In genomic region chr10:24619291-24619993, GRCh38 we compare ENCODE assay signal across 8 cellular contexts.
A peak's percentile ranks its signal among the peaks of the same experiment; 100 is the strongest.
DNase-seq lines count a peak whose midpoint lies in the region; ATAC-seq and TF ChIP-seq lines count a peak whose summit lies in the region.
"Not testable (repeated sequence)": the region's sequence is repeated elsewhere in the genome, so short reads cannot be mapped to it uniquely, and the experiment has no call there.

No MANE protein-coding gene starts in this region.

- H3K9me3 ChIP-seq in CD8-positive, alpha-beta T cell (ENCODE audit: low read length); WERI-Rb-1 (ENCODE audit: severe bottlenecking); thyroid gland: not testable (repeated sequence)

- TF ChIP-seq CTCF in CD8-positive, alpha-beta T cell (IDR thresholded peaks at IDR 0.05); WERI-Rb-1 (IDR thresholded peaks at IDR 0.05; ENCODE audit: low read depth, low read length); MCF 10A (IDR thresholded peaks at IDR 0.05; ENCODE audit: unreplicated experiment); nephron progenitor cell (IDR thresholded peaks at IDR 0.05); thyroid gland (IDR thresholded peaks at IDR 0.05): not testable (repeated sequence)

- WGBS in thyroid gland, 2 donors, result 33 to 35% methylated on average over 11 of the region's 11 CpGs

- peak in 1 of 7 experiments; percentile 25 for DNase-seq in CD8-positive, alpha-beta T cell
- peak; percentile 5 for DNase-seq in WERI-Rb-1
- peak in 1 of 2 donors; percentile 6 for DNase-seq in activated T-cell treated with anti-CD3 and anti-CD28 coated beads, Interleukin-2, amount 50 U/mL, for 72 hours
- peak; percentile 61 for DNase-seq in MCF 10A (ENCODE audit: unreplicated experiment)
- DNase-seq in kidney tubule cell (ENCODE audit: low spot score), result peak; percentile 31
- peak; percentile 3 for DNase-seq in nephron progenitor cell
- DNase-seq in thyroid gland, result peak; percentile 35 to 37

- ATAC-seq in CD8-positive, alpha-beta T cell, result not testable (repeated sequence)
- ATAC-seq in activated T-cell treated with anti-CD3 and anti-CD28 coated beads, Interleukin-2, amount 50 U/mL, for 72 hours (replicated peaks in 1 of 2), result peak; percentile 59 to 64

- H3K4me1 ChIP-seq in CD8-positive, alpha-beta T cell (ENCODE audit: insufficient read depth, low read length), result peaks cover 21% of the 10 kb centered on the region
- not testable (repeated sequence) for H3K4me1 ChIP-seq in thyroid gland

- BruUV-seq in MCF 10A (replicated peaks; lab: Mats Ljungman, UMichigan), result not testable (repeated sequence)

- intact Hi-C loops in CD8-positive, alpha-beta T cell (cut with DNase I, micrococcal nuclease); MCF 10A (cut with micrococcal nuclease); thyroid gland (cut with DNase I): not testable (repeated sequence)

- H3K4me3 Mint-ChIP-seq in CD8-positive, alpha-beta T cell; MCF 10A (ENCODE audit: unreplicated experiment); nephron progenitor cell: not testable (repeated sequence)
- H3K4me3 Mint-ChIP-seq in activated T-cell treated with anti-CD3 and anti-CD28 coated beads, Interleukin-2, amount 50 U/mL, for 72 hours, result peak overlapping the region in 1 of 2 donors; percentile 40

- H3K9me3 Mint-ChIP-seq in CD8-positive, alpha-beta T cell; activated T-cell treated with anti-CD3 and anti-CD28 coated beads, Interleukin-2, amount 50 U/mL, for 72 hours; MCF 10A (ENCODE audit: unreplicated experiment); nephron progenitor cell: not testable (repeated sequence)

- TF ChIP-seq EP300 in Ishikawa (IDR thresholded peaks at IDR 0.05; ENCODE audit: borderline replicate concordance), result not testable (repeated sequence)

- H3K4me1 Mint-ChIP-seq in CD8-positive, alpha-beta T cell (ENCODE audit: low read depth), result peaks cover 38% of the 10 kb centered on the region
- H3K4me1 Mint-ChIP-seq in activated T-cell treated with anti-CD3 and anti-CD28 coated beads, Interleukin-2, amount 50 U/mL, for 72 hours (ENCODE audit: low read depth), result peaks cover 47% of the 10 kb centered on the region
- H3K4me1 Mint-ChIP-seq in MCF 10A (ENCODE audit: insufficient read depth, unreplicated experiment) (peaks cover 15% of the 10 kb centered on the region), nephron progenitor cell (peaks cover 17% of the 10 kb centered on the region)

- H3K27me3 ChIP-seq in CD8-positive, alpha-beta T cell (ENCODE audit: insufficient read depth, low read length); WERI-Rb-1 (ENCODE audit: insufficient read depth, low read depth, severe bottlenecking); thyroid gland: not testable (repeated sequence)

- H3K27ac ChIP-seq in CD8-positive, alpha-beta T cell (ENCODE audit: low read depth, low read length); WERI-Rb-1: not testable (repeated sequence)
- peak overlapping the region in 2 of 3 donors; percentile 20 to 21 for H3K27ac ChIP-seq in thyroid gland

- H3K36me3 Mint-ChIP-seq in CD8-positive, alpha-beta T cell; activated T-cell treated with anti-CD3 and anti-CD28 coated beads, Interleukin-2, amount 50 U/mL, for 72 hours (ENCODE audit: insufficient read depth in 2 of 2): not testable (repeated sequence)
- H3K36me3 Mint-ChIP-seq in MCF 10A (ENCODE audit: insufficient read depth, unreplicated experiment), result peaks cover 38% of the 10 kb centered on the region
- peaks cover 31% of the 10 kb centered on the region for H3K36me3 Mint-ChIP-seq in nephron progenitor cell (ENCODE audit: low read depth)

- H3K27me3 Mint-ChIP-seq in CD8-positive, alpha-beta T cell (ENCODE audit: low read depth); activated T-cell treated with anti-CD3 and anti-CD28 coated beads, Interleukin-2, amount 50 U/mL, for 72 hours (ENCODE audit: low read depth); MCF 10A (ENCODE audit: insufficient read depth, unreplicated experiment); nephron progenitor cell (ENCODE audit: low read depth, poor library complexity): not testable (repeated sequence)

- POLR2A ChIA-PET in CD8-positive, alpha-beta T cell (lab: Charles Lee), result not testable (repeated sequence)
- POLR2A ChIA-PET in MCF 10A (lab: Yijun Ruan, JAX), result interaction anchor here (0.6 kb wide), 1 partner anchor 321 kb away, joined by 3 read pairs; no protein-coding TSS in a partner anchor

- not testable (repeated sequence) for TF ChIP-seq RAD21 in Ishikawa (IDR thresholded peaks at IDR 0.05; ENCODE audit: low read depth)

- not testable (repeated sequence) for H3K4me3 ChIP-seq in CD8-positive, alpha-beta T cell (ENCODE audit: low read depth, low read length); WERI-Rb-1 (ENCODE audit: low read depth, low read length); thyroid gland (replicated peaks in 1 of 3)

- peak overlapping the region; percentile 55 for H3K27ac Mint-ChIP-seq in CD8-positive, alpha-beta T cell
- H3K27ac Mint-ChIP-seq in activated T-cell treated with anti-CD3 and anti-CD28 coated beads, Interleukin-2, amount 50 U/mL, for 72 hours; nephron progenitor cell: not testable (repeated sequence)
- H3K27ac Mint-ChIP-seq in MCF 10A (ENCODE audit: low read depth, unreplicated experiment), result peak overlapping the region; percentile 42

- CTCF ChIA-PET in CD8-positive, alpha-beta T cell (lab: Charles Lee), result interaction anchor here (2.2 to 6.3 kb wide), 2 partner anchors 11 to 23 kb away, joined by 8 to 23 read pairs; no protein-coding TSS in a partner anchor
- CTCF ChIA-PET in MCF 10A (lab: Yijun Ruan, JAX), result interaction anchor here (0.6 to 3.0 kb wide), 4 partner anchors 16 to 461 kb away, joined by 4 to 48 read pairs (median 13); no protein-coding TSS in a partner anchor

- H3K36me3 ChIP-seq in CD8-positive, alpha-beta T cell (ENCODE audit: insufficient read depth, low read length); WERI-Rb-1; thyroid gland: not testable (repeated sequence)

- TF ChIP-seq POLR2A in thyroid gland (IDR thresholded peaks at IDR 0.05), result not testable (repeated sequence)

TF ChIP-seq in Ishikawa, 13 proteins besides CTCF, POLR2A, EP300 and RAD21:
- peak; percentile 36; the same call in 1 of the 2 replicates for TF ChIP-seq NFIC (IDR thresholded peaks at IDR 0.05)
